Comparison of ENCODE assay signal across 1 cellular context in the genomic region with DNA sequence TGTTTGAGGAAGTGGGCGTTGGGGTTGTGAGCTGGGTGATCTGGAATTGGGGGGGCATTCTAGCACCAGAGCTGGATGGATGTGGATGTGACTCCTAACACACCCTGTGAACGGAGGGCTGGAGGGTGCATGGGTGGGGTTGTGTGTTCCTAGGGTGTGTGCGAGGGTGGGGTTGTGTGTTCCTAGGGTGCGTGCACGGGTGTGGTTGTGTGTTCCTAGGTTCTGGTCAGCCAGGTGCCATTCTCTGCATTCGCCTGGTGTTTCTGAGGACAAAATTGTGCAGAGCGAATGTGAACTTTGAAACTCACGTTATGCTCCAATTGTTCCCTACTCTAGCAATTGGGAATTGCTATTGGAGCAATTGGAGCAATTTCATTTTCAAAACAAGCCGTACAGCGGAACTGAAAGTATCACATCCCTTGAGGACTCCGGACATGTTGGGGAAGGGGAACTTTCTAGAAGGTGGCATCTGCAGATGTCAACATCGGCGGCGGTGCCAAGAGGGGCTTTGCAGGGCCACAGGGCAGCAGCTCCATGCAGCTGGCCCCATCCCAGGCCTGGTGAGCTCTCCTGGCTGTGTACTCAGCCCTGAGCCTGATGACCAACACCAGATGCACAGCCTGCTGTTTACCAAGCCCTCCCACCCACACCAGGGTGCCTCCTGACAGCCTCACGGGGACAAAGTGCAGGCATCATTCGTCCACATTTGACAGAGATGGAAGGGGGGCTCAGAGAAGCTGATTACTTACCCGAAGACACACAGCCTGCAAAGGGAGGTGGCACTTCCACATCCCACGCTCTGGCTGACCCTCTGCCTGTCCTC.
TF ChIP-seq lines count a peak whose summit lies in the region.

No MANE protein-coding gene starts in this region.

TF ChIP-seq in GM23338, 12 proteins besides CTCF, POLR2A, EP300 and RAD21:
- TF ChIP-seq EZH2phosphoT487 (IDR thresholded peaks at IDR 0.05; ENCODE audit: unreplicated experiment): no peak
- TF ChIP-seq POLR2AphosphoS5 (IDR thresholded peaks at IDR 0.05; ENCODE audit: low read depth): no peak
- TF ChIP-seq ZNF331 (CRISPR knock-in tag; IDR thresholded peaks at IDR 0.05; ENCODE audit: low read depth): no peak
- TF ChIP-seq, protein P1, sequence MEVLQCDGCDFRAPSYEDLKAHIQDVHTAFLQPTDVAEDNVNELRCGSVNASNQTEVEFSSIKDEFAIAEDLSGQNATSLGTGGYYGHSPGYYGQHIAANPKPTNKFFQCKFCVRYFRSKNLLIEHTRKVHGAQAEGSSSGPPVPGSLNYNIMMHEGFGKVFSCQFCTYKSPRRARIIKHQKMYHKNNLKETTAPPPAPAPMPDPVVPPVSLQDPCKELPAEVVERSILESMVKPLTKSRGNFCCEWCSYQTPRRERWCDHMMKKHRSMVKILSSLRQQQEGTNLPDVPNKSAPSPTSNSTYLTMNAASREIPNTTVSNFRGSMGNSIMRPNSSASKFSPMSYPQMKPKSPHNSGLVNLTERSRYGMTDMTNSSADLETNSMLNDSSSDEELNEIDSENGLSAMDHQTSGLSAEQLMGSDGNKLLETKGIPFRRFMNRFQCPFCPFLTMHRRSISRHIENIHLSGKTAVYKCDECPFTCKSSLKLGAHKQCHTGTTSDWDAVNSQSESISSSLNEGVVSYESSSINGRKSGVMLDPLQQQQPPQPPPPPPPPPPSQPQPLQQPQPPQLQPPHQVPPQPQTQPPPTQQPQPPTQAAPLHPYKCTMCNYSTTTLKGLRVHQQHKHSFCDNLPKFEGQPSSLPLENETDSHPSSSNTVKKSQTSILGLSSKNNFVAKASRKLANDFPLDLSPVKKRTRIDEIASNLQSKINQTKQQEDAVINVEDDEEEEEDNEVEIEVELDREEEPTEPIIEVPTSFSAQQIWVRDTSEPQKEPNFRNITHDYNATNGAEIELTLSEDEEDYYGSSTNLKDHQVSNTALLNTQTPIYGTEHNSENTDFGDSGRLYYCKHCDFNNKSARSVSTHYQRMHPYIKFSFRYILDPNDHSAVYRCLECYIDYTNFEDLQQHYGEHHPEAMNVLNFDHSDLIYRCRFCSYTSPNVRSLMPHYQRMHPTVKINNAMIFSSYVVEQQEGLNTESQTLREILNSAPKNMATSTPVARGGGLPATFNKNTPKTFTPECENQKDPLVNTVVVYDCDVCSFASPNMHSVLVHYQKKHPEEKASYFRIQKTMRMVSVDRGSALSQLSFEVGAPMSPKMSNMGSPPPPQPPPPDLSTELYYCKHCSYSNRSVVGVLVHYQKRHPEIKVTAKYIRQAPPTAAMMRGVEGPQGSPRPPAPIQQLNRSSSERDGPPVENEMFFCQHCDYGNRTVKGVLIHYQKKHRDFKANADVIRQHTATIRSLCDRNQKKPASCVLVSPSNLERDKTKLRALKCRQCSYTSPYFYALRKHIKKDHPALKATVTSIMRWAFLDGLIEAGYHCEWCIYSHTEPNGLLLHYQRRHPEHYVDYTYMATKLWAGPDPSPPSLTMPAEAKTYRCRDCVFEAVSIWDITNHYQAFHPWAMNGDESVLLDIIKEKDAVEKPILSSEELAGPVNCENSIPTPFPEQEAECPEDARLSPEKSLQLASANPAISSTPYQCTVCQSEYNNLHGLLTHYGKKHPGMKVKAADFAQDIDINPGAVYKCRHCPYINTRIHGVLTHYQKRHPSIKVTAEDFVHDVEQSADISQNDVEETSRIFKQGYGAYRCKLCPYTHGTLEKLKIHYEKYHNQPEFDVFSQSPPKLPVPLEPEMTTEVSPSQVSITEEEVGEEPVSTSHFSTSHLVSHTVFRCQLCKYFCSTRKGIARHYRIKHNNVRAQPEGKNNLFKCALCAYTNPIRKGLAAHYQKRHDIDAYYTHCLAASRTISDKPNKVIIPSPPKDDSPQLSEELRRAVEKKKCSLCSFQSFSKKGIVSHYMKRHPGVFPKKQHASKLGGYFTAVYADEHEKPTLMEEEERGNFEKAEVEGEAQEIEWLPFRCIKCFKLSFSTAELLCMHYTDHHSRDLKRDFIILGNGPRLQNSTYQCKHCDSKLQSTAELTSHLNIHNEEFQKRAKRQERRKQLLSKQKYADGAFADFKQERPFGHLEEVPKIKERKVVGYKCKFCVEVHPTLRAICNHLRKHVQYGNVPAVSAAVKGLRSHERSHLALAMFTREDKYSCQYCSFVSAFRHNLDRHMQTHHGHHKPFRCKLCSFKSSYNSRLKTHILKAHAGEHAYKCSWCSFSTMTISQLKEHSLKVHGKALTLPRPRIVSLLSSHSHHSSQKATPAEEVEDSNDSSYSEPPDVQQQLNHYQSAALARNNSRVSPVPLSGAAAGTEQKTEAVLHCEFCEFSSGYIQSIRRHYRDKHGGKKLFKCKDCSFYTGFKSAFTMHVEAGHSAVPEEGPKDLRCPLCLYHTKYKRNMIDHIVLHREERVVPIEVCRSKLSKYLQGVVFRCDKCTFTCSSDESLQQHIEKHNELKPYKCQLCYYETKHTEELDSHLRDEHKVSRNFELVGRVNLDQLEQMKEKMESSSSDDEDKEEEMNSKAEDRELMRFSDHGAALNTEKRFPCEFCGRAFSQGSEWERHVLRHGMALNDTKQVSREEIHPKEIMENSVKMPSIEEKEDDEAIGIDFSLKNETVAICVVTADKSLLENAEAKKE (CRISPR knock-in tag; IDR thresholded peaks at IDR 0.05): no peak
- no peak for TF ChIP-seq STAT1 (IDR thresholded peaks at IDR 0.05; ENCODE audit: unreplicated experiment)
- TF ChIP-seq, protein P2, sequence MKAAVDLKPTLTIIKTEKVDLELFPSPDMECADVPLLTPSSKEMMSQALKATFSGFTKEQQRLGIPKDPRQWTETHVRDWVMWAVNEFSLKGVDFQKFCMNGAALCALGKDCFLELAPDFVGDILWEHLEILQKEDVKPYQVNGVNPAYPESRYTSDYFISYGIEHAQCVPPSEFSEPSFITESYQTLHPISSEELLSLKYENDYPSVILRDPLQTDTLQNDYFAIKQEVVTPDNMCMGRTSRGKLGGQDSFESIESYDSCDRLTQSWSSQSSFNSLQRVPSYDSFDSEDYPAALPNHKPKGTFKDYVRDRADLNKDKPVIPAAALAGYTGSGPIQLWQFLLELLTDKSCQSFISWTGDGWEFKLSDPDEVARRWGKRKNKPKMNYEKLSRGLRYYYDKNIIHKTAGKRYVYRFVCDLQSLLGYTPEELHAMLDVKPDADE (IDR thresholded peaks at IDR 0.05): no peak
- TF ChIP-seq JUNB (IDR thresholded peaks at IDR 0.05; ENCODE audit: unreplicated experiment): no peak
- TF ChIP-seq NANOG (IDR thresholded peaks at IDR 0.05; ENCODE audit: borderline replicate concordance): no peak
- TF ChIP-seq ZNF114 (CRISPR knock-in tag; IDR thresholded peaks at IDR 0.05): no peak
- no peak for TF ChIP-seq CREB1 (CRISPR knock-in tag; IDR thresholded peaks at IDR 0.05; ENCODE audit: low read depth)
- TF ChIP-seq EZH2 (IDR thresholded peaks at IDR 0.05; ENCODE audit: low read depth, unreplicated experiment): no peak
- TF ChIP-seq, protein P3, sequence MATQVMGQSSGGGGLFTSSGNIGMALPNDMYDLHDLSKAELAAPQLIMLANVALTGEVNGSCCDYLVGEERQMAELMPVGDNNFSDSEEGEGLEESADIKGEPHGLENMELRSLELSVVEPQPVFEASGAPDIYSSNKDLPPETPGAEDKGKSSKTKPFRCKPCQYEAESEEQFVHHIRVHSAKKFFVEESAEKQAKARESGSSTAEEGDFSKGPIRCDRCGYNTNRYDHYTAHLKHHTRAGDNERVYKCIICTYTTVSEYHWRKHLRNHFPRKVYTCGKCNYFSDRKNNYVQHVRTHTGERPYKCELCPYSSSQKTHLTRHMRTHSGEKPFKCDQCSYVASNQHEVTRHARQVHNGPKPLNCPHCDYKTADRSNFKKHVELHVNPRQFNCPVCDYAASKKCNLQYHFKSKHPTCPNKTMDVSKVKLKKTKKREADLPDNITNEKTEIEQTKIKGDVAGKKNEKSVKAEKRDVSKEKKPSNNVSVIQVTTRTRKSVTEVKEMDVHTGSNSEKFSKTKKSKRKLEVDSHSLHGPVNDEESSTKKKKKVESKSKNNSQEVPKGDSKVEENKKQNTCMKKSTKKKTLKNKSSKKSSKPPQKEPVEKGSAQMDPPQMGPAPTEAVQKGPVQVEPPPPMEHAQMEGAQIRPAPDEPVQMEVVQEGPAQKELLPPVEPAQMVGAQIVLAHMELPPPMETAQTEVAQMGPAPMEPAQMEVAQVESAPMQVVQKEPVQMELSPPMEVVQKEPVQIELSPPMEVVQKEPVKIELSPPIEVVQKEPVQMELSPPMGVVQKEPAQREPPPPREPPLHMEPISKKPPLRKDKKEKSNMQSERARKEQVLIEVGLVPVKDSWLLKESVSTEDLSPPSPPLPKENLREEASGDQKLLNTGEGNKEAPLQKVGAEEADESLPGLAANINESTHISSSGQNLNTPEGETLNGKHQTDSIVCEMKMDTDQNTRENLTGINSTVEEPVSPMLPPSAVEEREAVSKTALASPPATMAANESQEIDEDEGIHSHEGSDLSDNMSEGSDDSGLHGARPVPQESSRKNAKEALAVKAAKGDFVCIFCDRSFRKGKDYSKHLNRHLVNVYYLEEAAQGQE (IDR thresholded peaks at IDR 0.05; ENCODE audit: unreplicated experiment): no peak
